7 cellular contexts compared by ENCODE assay signal in genomic region chr11:46669606-46670243, GRCh38. TPM values are rescaled to one million over a fixed set of nuclear protein-coding genes. Genes with fewer than 3 reads are reported as not detected.
DNase-seq lines count a peak whose midpoint lies in the region; ATAC-seq, FAIRE-seq and TF ChIP-seq lines count a peak whose summit lies in the region.
"Had no signal": no experiment of that assay in that cellular context is flagged by ENCODE, and none has a peak within 500 bp of the region (broad histone marks: within the 10 kb centered on the region; RNA-seq: fewer than 3 reads in every experiment).

No MANE protein-coding gene starts in this region.

- H3K36me3 ChIP-seq in PC-9 (ENCODE audit: low read depth) = peaks cover 29% of the 10 kb centered on the region; the same call in 1 of the 2 replicates

- no peak overlapping the region for H2AFZ ChIP-seq in PC-9

- POLR2A ChIA-PET in GM10248 (lab: Yijun Ruan, JAX) (no interaction called here), PC-9 (lab: Charles Lee; ENCODE audit: unreplicated experiment) (no interaction called here)

- no peak overlapping the region for H3K4me2 ChIP-seq in PC-9

- H3K27ac ChIP-seq in PC-9 = no peak overlapping the region

- peaks cover 1 to 12% (median 7%) of the 10 kb centered on the region in 3 donors for H3K27me3 Mint-ChIP-seq in immature natural killer cell (ENCODE audit: low read depth in 3 of 3)

- peak overlapping the region; percentile 55 to 73 (median 60) for H3K4me3 Mint-ChIP-seq in immature natural killer cell

- DNase-seq in GM10248 (ENCODE audit: extremely low spot score) = no peak
- no peak for DNase-seq in PC-9
- no peak for DNase-seq in immature natural killer cell
- DNase-seq in GM19239 (ENCODE audit: insufficient read length, low spot score) = no peak
- no peak for DNase-seq in activated CD4-positive, alpha-beta T cell treated with anti-CD3 and anti-CD28 coated beads for 48 hours

- intact Hi-C loops in PC-9 (cut with micrococcal nuclease; ENCODE audit: unreplicated experiment) = no loop called here

- peaks cover 51 to 57% of the 10 kb centered on the region in 2 donors for H3K4me1 Mint-ChIP-seq in immature natural killer cell

- no peaks in the 10 kb centered on the region for H3K9me3 ChIP-seq in PC-9 (ENCODE audit: insufficient read depth, low read depth)

- H3K27me3 ChIP-seq in PC-9 (ENCODE audit: insufficient read depth, low read depth) = no peaks in the 10 kb centered on the region

- TF ChIP-seq CTCF in GM10248 (IDR thresholded peaks at IDR 0.05; ENCODE audit: control extremely low read depth, extremely low read depth, low read depth, missing control alignments) (peak; percentile 14), PC-9 (conservative IDR thresholded peaks at IDR 0.05) (peak; percentile 49; the same call in 1 of the 2 replicates)

- CTCF ChIA-PET in GM10248 (lab: Yijun Ruan, JAX) = interaction anchor here (1.1 kb wide), 1 partner anchor 10 kb away, joined by 3 read pairs; no protein-coding TSS in a partner anchor
- CTCF ChIA-PET in PC-9 (lab: Charles Lee) = no interaction called here

- H3K27ac Mint-ChIP-seq in immature natural killer cell = peak overlapping the region; percentile 88 to 99 (median 94)

- H3K4me1 ChIP-seq in PC-9 (replicated peaks; ENCODE audit: insufficient read depth) = no peaks in the 10 kb centered on the region

- H4K20me1 ChIP-seq in PC-9 (ENCODE audit: insufficient read depth) = 0 out of 2 replicates have a peak, but pooled peaks cover 3% of the 10 kb centered on the region

- no peak for ATAC-seq in GM19023 (IDR thresholded peaks at IDR 0.05; ENCODE audit: unreplicated experiment)

- H3K4me3 ChIP-seq in PC-9 = no peak overlapping the region

- peaks cover 24 to 48% (median 29%) of the 10 kb centered on the region in 3 donors for H3K36me3 Mint-ChIP-seq in immature natural killer cell

- H3K79me2 ChIP-seq in PC-9 (ENCODE audit: low read depth) = no peaks in the 10 kb centered on the region

- H3K9me3 Mint-ChIP-seq in immature natural killer cell = no peaks in the 10 kb centered on the region

- peaks cover 9% of the 10 kb centered on the region for H3F3A ChIP-seq in PC-9 (ENCODE audit: insufficient read depth, low read depth)

- BruUV-seq in PC-9 (replicated peaks; lab: Mats Ljungman, UMichigan) = no TSS peak

- no peaks in the 10 kb centered on the region for H3K9me2 ChIP-seq in PC-9 (ENCODE audit: insufficient read depth)

- FAIRE-seq in GM19239 (lab: Jason Lieb, UNC) = no peak

RNA-seq across cellular contexts. Expression of gene ARHGAP1, which starts 30.7 kb away (rescaled TPM):
- total RNA-seq in PC-9 (2021) = 60.3 and 64.2 TPM in 2 replicates
- 100 to 1,000 TPM in 1 of 3 donors, 10 to 100 TPM in 2; 38.6 to 104 (median 60.4) TPM for polyA plus RNA-seq in immature natural killer cell

RNA-seq across cellular contexts. Expression of gene ZNF408, which starts 31.1 kb away (rescaled TPM):
- 13.8 and 16.2 TPM in 2 replicates for total RNA-seq in PC-9 (2021)
- 10 to 100 TPM in 1 of 3 donors, 1 to 10 TPM in 2; 9.1 to 14.6 (median 9.5) TPM for polyA plus RNA-seq in immature natural killer cell

RNA-seq across cellular contexts. Expression of gene F2, which starts 49.3 kb away (rescaled TPM):
- total RNA-seq in PC-9 (2021) = 0.20 TPM in 1 of 2 replicates, not detected in the other
- polyA plus RNA-seq in immature natural killer cell = not detected
- polyA plus RNA-seq: adipose tissue had no signal

RNA-seq across cellular contexts. Expression of gene ATG13, which starts 52.4 kb away (rescaled TPM):
- total RNA-seq in PC-9 (2021) = 109 TPM in 2 replicates
- polyA plus RNA-seq in immature natural killer cell = 100 to 1,000 TPM in 2 of 3 donors, 10 to 100 TPM in 1; 67.4 to 103 (median 100) TPM

RNA-seq across cellular contexts. Expression of gene HARBI1, which starts 52.7 kb away (rescaled TPM):
- 6.6 and 8.0 TPM in 2 replicates for total RNA-seq in PC-9 (2021)
- 1 to 10 TPM; 1.3 to 9.9 (median 2.9) TPM for polyA plus RNA-seq in immature natural killer cell
